ENCODE assay signal across 1 cellular context in the genomic region with DNA sequence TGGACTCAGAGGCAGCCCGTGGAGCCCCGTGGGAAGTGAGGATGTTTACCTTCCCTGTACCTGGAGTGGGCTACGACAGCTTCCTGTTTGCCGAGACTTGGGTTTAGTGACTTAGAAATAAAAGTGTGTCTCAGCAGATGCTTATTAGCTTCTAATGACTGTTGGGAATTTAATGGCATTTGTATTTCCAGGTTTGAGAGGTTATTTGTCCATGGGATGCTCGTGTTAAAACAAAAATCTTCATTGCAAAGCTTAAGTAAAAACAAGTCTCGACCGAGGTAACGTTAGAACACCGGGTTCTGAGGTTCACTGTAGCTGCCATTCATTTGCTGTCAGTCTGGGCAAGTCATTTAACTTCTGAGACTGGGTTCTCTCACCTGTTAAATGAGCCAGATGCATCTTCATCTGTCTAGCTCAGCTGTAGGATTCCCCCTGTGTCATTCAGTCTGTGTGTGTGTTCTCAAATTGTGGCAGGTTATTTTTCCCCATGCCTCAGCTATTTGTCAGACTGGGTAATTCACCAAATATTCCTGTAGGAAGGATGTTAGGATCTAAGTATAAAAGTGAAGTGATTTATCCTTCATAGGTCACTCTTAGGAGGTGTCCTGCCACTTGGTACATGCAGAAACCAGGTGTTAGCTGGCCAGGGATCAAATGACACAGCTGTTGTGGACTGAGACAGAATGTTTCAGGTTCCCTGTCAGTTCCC.
A peak's percentile ranks its signal among the peaks of the same experiment; 100 is the strongest.
TF ChIP-seq lines count a peak whose summit lies in the region.

No MANE protein-coding gene starts in this region.

TF ChIP-seq in K562, 482 proteins besides CTCF, POLR2A, EP300 and RAD21 (continued from another document):
- TF ChIP-seq ZBTB40 (IDR thresholded peaks at IDR 0.05), result no peak
- TF ChIP-seq ZBTB40 (CRISPR knock-in tag; IDR thresholded peaks at IDR 0.05), result no peak
- no peak for TF ChIP-seq NFATC3 (IDR thresholded peaks at IDR 0.05)
- 0 out of 2 replicates have a peak, but pooled peaks have one; percentile 31 for TF ChIP-seq NFRKB (IDR thresholded peaks at IDR 0.05; ENCODE audit: low read depth)
- no peak for TF ChIP-seq ZNF551 (CRISPR knock-in tag; IDR thresholded peaks at IDR 0.05)
- TF ChIP-seq XRCC4 (IDR thresholded peaks at IDR 0.05; ENCODE audit: extremely low read depth, insufficient read depth, insufficient read length), result no peak
- TF ChIP-seq, protein P1, sequence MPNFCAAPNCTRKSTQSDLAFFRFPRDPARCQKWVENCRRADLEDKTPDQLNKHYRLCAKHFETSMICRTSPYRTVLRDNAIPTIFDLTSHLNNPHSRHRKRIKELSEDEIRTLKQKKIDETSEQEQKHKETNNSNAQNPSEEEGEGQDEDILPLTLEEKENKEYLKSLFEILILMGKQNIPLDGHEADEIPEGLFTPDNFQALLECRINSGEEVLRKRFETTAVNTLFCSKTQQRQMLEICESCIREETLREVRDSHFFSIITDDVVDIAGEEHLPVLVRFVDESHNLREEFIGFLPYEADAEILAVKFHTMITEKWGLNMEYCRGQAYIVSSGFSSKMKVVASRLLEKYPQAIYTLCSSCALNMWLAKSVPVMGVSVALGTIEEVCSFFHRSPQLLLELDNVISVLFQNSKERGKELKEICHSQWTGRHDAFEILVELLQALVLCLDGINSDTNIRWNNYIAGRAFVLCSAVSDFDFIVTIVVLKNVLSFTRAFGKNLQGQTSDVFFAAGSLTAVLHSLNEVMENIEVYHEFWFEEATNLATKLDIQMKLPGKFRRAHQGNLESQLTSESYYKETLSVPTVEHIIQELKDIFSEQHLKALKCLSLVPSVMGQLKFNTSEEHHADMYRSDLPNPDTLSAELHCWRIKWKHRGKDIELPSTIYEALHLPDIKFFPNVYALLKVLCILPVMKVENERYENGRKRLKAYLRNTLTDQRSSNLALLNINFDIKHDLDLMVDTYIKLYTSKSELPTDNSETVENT (CRISPR knock-in tag; IDR thresholded peaks at IDR 0.05), result no peak
- TF ChIP-seq NUFIP1 (IDR thresholded peaks at IDR 0.05; ENCODE audit: partially characterized antibody), result no peak
- TF ChIP-seq FOXK2 (conservative IDR thresholded peaks at IDR 0.05 in 1 of 2, IDR thresholded peaks at IDR 0.05 in 1 of 2; ENCODE audit: low read depth in 2 of 2), result 0 out of 4 replicates have a peak, but pooled peaks of 1 of the 2 experiments have one; percentile 21
- TF ChIP-seq ZNF584 (CRISPR knock-in tag; IDR thresholded peaks at IDR 0.05; ENCODE audit: low read depth), result no peak
- no peak for TF ChIP-seq HMGN3 (IDR thresholded peaks at IDR 0.05; ENCODE audit: borderline replicate concordance, extremely low read depth, insufficient read length, low read depth, low read length)
- peak; percentile 19 for TF ChIP-seq DACH1 (IDR thresholded peaks at IDR 0.05; ENCODE audit: partially characterized antibody)
- no peak for TF ChIP-seq PHF8 (IDR thresholded peaks at IDR 0.05; ENCODE audit: borderline replicate concordance, low read length)
- TF ChIP-seq HES1 (IDR thresholded peaks at IDR 0.05; ENCODE audit: low read depth), result no peak
- no peak for TF ChIP-seq ZNF174 (CRISPR knock-in tag; IDR thresholded peaks at IDR 0.05)
- no peak for TF ChIP-seq SMARCB1 (IDR thresholded peaks at IDR 0.05; ENCODE audit: insufficient read length, low read depth)
- no peak for TF ChIP-seq ZBTB7A (IDR thresholded peaks at IDR 0.05; ENCODE audit: borderline replicate concordance, control insufficient read depth, low read depth, low read length)
- peak in 1 of 2 experiments; percentile 6; a peak in 1 of 4 replicates for TF ChIP-seq KDM1A (IDR thresholded peaks at IDR 0.05)
- peak; percentile 46 for TF ChIP-seq PKNOX1 (IDR thresholded peaks at IDR 0.05)
- no peak for TF ChIP-seq ZBTB34 (CRISPR knock-in tag; IDR thresholded peaks at IDR 0.05)
- TF ChIP-seq CBFA2T2 (conservative IDR thresholded peaks at IDR 0.05), result no peak
- TF ChIP-seq SIN3B (IDR thresholded peaks at IDR 0.05; ENCODE audit: low read depth), result no peak
- no peak for TF ChIP-seq MYC (IDR thresholded peaks at IDR 0.05; ENCODE audit: low read depth, low read length)
- no peak for TF ChIP-seq MYC (CRISPR knock-in tag; IDR thresholded peaks at IDR 0.05; ENCODE audit: borderline replicate concordance, low read depth)
- no peak for TF ChIP-seq NCOA1 (IDR thresholded peaks at IDR 0.05; ENCODE audit: low read depth)
- TF ChIP-seq ZMIZ1 (IDR thresholded peaks at IDR 0.05; ENCODE audit: low read depth in 2 of 2, low read length in 2 of 2), result no peak
- no peak for TF ChIP-seq DLX4 (CRISPR knock-in tag; IDR thresholded peaks at IDR 0.05)
